8 cellular contexts compared by ENCODE assay signal in genomic region chr9:78201158-78201777, GRCh38. TPM values are rescaled to one million over a fixed set of nuclear protein-coding genes. Genes with fewer than 3 reads are reported as not detected.
A peak's percentile ranks its signal among the peaks of the same experiment; 100 is the strongest.
DNase-seq lines count a peak whose midpoint lies in the region; ATAC-seq lines count a peak whose summit lies in the region.
"Not testable (repeated sequence)": the region's sequence is repeated elsewhere in the genome, so short reads cannot be mapped to it uniquely, and the experiment has no call there.

No MANE protein-coding gene starts in this region.

- H3K9me3 ChIP-seq in CD8-positive, alpha-beta memory T cell (ENCODE audit: low read length) = peaks cover 25% of the 10 kb centered on the region

- peak; percentile 36 to 76 (median 52) for DNase-seq in CD8-positive, alpha-beta memory T cell
- DNase-seq in NCI-H69 (lab: John Stamatoyannopoulos, UW) (peak; percentile 78), left kidney (ENCODE audit: low read depth, low spot score) (peak; percentile 16)
- DNase-seq in activated CD4-positive, alpha-beta T cell treated with anti-CD3 and anti-CD28 coated beads for 4 hours = peak; percentile 48 to 58
- DNase-seq in activated naive CD4-positive, alpha-beta T cell treated with anti-CD3 and anti-CD28 coated beads, Interleukin-2, amount 50 U/mL, for 72 hours (ENCODE audit: low spot score in 2 of 2) = peak in 1 of 2 donors; percentile 20
- DNase-seq in stimulated activated CD4-positive, alpha-beta T cell treated with anti-CD3 and anti-CD28 coated beads, TNF-alpha, amount 100 ng/mL, for 48 hours (ENCODE audit: low read depth in 3 of 3) = peak; percentile 6 to 34 (median 11)

- H3K36me3 Mint-ChIP-seq in CD8-positive, alpha-beta memory T cell = peaks cover 20 to 69% (median 45%) of the 10 kb centered on the region in 3 donors
- H3K36me3 Mint-ChIP-seq in activated naive CD4-positive, alpha-beta T cell treated with anti-CD3 and anti-CD28 coated beads, Interleukin-2, amount 50 U/mL, for 72 hours = peaks cover 38 to 62% of the 10 kb centered on the region in 2 donors

- peaks cover 44 to 66% (median 60%) of the 10 kb centered on the region in 5 donors for H3K9me3 Mint-ChIP-seq in CD8-positive, alpha-beta memory T cell
- H3K9me3 Mint-ChIP-seq in activated naive CD4-positive, alpha-beta T cell treated with anti-CD3 and anti-CD28 coated beads, Interleukin-2, amount 50 U/mL, for 72 hours = peaks cover 45 to 46% of the 10 kb centered on the region in 2 donors

- peak overlapping the region in 6 of 7 donors; percentile 69 to 85 (median 70) for H3K4me3 Mint-ChIP-seq in CD8-positive, alpha-beta memory T cell

- peak; percentile 77 for ATAC-seq in GM19463 (IDR thresholded peaks at IDR 0.05; ENCODE audit: unreplicated experiment)
- ATAC-seq in HG03378 (IDR thresholded peaks at IDR 0.05; ENCODE audit: unreplicated experiment) = peak; percentile 63
- peak; percentile 49 to 68 for ATAC-seq in activated naive CD4-positive, alpha-beta T cell treated with anti-CD3 and anti-CD28 coated beads, Interleukin-2, amount 50 U/mL, for 72 hours

- not testable (repeated sequence) for H3K27me3 Mint-ChIP-seq in CD8-positive, alpha-beta memory T cell

- H3K4me3 ChIP-seq in CD8-positive, alpha-beta memory T cell (ENCODE audit: low read length) = peak overlapping the region; percentile 44

- peak overlapping the region; percentile 78 to 98 (median 83) for H3K27ac Mint-ChIP-seq in CD8-positive, alpha-beta memory T cell
- H3K27ac Mint-ChIP-seq in activated naive CD4-positive, alpha-beta T cell treated with anti-CD3 and anti-CD28 coated beads, Interleukin-2, amount 50 U/mL, for 72 hours = peak overlapping the region; percentile 13 to 71

- H3K36me3 ChIP-seq in CD8-positive, alpha-beta memory T cell (ENCODE audit: insufficient read depth, low read length) = not testable (repeated sequence)

- H3K27me3 ChIP-seq in CD8-positive, alpha-beta memory T cell (ENCODE audit: insufficient read depth, low read length, poor library complexity, severe bottlenecking) = not testable (repeated sequence)

- H3K27ac ChIP-seq in CD8-positive, alpha-beta memory T cell (ENCODE audit: low read depth, low read length) = not testable (repeated sequence)

- H3K4me1 ChIP-seq in CD8-positive, alpha-beta memory T cell (ENCODE audit: insufficient read depth, low read length) = peaks cover 27% of the 10 kb centered on the region

- CTCF ChIA-PET in CD8-positive, alpha-beta memory T cell (lab: Charles Lee) = interaction anchor here (0.8 to 2.2 kb wide), 9 partner anchors 10 to 744 kb away, joined by 3 to 13 read pairs (median 5); no protein-coding TSS in a partner anchor

- POLR2A ChIA-PET in CD8-positive, alpha-beta memory T cell (lab: Charles Lee) = interaction anchor here (1.1 to 2.0 kb wide), 3 partner anchors 9 to 82 kb away, joined by 3 to 7 read pairs (median 4); no protein-coding TSS in a partner anchor

- peaks cover 31 to 48% (median 37%) of the 10 kb centered on the region in 3 donors for H3K4me1 Mint-ChIP-seq in CD8-positive, alpha-beta memory T cell

RNA-seq across cellular contexts. Expression of gene CEP78, which starts 34.6 kb away (rescaled TPM):
- total RNA-seq in CD8-positive, alpha-beta memory T cell = 10 to 100 TPM; 37.9 to 44.1 TPM
- 29.4 TPM for polyA plus RNA-seq in CD8-positive, alpha-beta memory T cell
- 10 to 100 TPM; 33.4 to 40.7 TPM for total RNA-seq in activated naive CD4-positive, alpha-beta T cell treated with anti-CD3 and anti-CD28 coated beads, Interleukin-2, amount 50 U/mL, for 72 hours
